In genomic region chr9:28951945-28952344, GRCh38 we compare ENCODE assay signal across 1 cellular context.
TF ChIP-seq lines count a peak whose summit lies in the region.

No MANE protein-coding gene starts in this region.

TF ChIP-seq in SK-N-SH treated with all-trans-retinoic acid at 6 μM for 48 hours, 23 proteins besides CTCF, POLR2A, EP300 and RAD21 (continued from another document):
- TF ChIP-seq, protein P1, sequence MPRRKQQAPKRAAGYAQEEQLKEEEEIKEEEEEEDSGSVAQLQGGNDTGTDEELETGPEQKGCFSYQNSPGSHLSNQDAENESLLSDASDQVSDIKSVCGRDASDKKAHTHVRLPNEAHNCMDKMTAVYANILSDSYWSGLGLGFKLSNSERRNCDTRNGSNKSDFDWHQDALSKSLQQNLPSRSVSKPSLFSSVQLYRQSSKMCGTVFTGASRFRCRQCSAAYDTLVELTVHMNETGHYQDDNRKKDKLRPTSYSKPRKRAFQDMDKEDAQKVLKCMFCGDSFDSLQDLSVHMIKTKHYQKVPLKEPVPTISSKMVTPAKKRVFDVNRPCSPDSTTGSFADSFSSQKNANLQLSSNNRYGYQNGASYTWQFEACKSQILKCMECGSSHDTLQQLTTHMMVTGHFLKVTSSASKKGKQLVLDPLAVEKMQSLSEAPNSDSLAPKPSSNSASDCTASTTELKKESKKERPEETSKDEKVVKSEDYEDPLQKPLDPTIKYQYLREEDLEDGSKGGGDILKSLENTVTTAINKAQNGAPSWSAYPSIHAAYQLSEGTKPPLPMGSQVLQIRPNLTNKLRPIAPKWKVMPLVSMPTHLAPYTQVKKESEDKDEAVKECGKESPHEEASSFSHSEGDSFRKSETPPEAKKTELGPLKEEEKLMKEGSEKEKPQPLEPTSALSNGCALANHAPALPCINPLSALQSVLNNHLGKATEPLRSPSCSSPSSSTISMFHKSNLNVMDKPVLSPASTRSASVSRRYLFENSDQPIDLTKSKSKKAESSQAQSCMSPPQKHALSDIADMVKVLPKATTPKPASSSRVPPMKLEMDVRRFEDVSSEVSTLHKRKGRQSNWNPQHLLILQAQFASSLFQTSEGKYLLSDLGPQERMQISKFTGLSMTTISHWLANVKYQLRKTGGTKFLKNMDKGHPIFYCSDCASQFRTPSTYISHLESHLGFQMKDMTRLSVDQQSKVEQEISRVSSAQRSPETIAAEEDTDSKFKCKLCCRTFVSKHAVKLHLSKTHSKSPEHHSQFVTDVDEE (CRISPR knock-in tag; IDR thresholded peaks at IDR 0.05): no peak
- TF ChIP-seq ZNF565 (CRISPR knock-in tag; conservative IDR thresholded peaks at IDR 0.05; ENCODE audit: low read depth) (no peak), ESRRG (CRISPR knock-in tag; IDR thresholded peaks at IDR 0.05) (no peak), POU6F1 (CRISPR knock-in tag; IDR thresholded peaks at IDR 0.05; ENCODE audit: borderline replicate concordance, low read depth) (no peak), PPARA (CRISPR knock-in tag; IDR thresholded peaks at IDR 0.05; ENCODE audit: borderline replicate concordance) (no peak), ISL1 (CRISPR knock-in tag; IDR thresholded peaks at IDR 0.05) (no peak), RARB (CRISPR knock-in tag; IDR thresholded peaks at IDR 0.05) (no peak), PATZ1 (CRISPR knock-in tag; IDR thresholded peaks at IDR 0.05; ENCODE audit: borderline replicate concordance) (no peak), TOX (CRISPR knock-in tag; IDR thresholded peaks at IDR 0.05; ENCODE audit: borderline replicate concordance) (no peak), SNAI2 (CRISPR knock-in tag; IDR thresholded peaks at IDR 0.05) (no peak), ZC3H10 (CRISPR knock-in tag; IDR thresholded peaks at IDR 0.05) (no peak), CSDC2 (CRISPR knock-in tag; IDR thresholded peaks at IDR 0.05) (no peak)
TF ChIP-seq in SK-N-SH treated with all-trans-retinoic acid at 6 μM for 48 hours: peak in this region for 0.
